Comparison of ENCODE assay signal across 25 cellular contexts in the genomic region with DNA sequence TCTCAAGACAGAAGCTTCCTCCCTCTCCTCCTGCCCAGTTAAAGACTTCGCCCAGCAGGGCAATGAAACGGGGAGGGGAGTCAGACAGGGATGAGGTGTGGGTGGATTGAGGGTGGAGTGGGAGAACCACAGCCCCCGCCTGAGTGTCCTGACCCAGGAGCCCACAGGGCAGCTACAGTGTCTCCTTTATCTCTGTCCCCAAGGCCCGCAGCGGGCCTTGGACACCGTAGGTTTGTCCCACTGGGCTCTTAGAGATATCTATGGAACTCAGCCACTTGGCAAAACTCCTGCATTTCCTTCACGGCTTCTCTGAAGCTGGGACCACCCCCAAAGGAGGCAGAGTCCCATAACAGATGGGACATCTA.
"Had no signal": no experiment of that assay in that cellular context is flagged by ENCODE, and none has a peak within 500 bp of the region (broad histone marks: within the 10 kb centered on the region; RNA-seq: fewer than 3 reads in every experiment).

No MANE protein-coding gene starts in this region.

- H3K27ac ChIP-seq: esophagus squamous epithelium, pancreas, suprapubic skin, transverse colon, upper lobe of right lung, uterus had no signal

- H3K4me1 ChIP-seq: pancreas, suprapubic skin, transverse colon, upper lobe of right lung, uterus had no signal

- DNase-seq: cortex of kidney; effector memory CD8-positive, alpha-beta T cell; erythroblast; esophagus squamous epithelium; foreskin melanocyte; head of caudate nucleus; natural killer cell; occipital lobe; pancreas; retina; small intestine; stimulated activated CD4-positive, alpha-beta T cell treated with anti-CD3 and anti-CD28 coated beads, Interleukin-12 subunit alpha, Interleukin-12 subunit beta, amount 100 ng/mL, for 4 hours; stimulated activated CD4-positive, alpha-beta T cell treated with anti-CD3 and anti-CD28 coated beads, Interleukin-1b, Interleukin-23, amount 100 ng/mL, for 48 hours; stimulated activated CD4-positive, alpha-beta T cell treated with anti-CD3 and anti-CD28 coated beads, Interleukin-4, amount 100 ng/mL, for 1 hour; stimulated activated CD8-positive, alpha-beta memory T cell treated with anti-CD3 and anti-CD28 coated beads, Interleukin-4, amount 100 ng/mL, for 48 hours; stimulated activated naive CD4-positive, alpha-beta T cell; stimulated activated naive CD8-positive, alpha-beta T cell treated with anti-CD3 and anti-CD28 coated beads, Interleukin-15, amount 100 ng/mL, for 72 hours; transverse colon; upper lobe of right lung; uterus had no signal

- H3K27me3 ChIP-seq: pancreas, right lobe of liver, suprapubic skin, transverse colon, upper lobe of right lung, uterus had no signal

- H3K9me3 ChIP-seq: esophagus squamous epithelium, pancreas, right lobe of liver, suprapubic skin, transverse colon, upper lobe of right lung, uterus had no signal

- H3K4me3 ChIP-seq: esophagus squamous epithelium, lung, pancreas, right lobe of liver, suprapubic skin, transverse colon, upper lobe of right lung, uterus had no signal

- FAIRE-seq: endometrium, keratinocyte, pancreas, small intestine had no signal

- H3K36me3 ChIP-seq: esophagus squamous epithelium, pancreas, right lobe of liver, suprapubic skin, transverse colon, upper lobe of right lung, uterus had no signal

- ATAC-seq: effector memory CD8-positive, alpha-beta T cell; natural killer cell; pancreas; stimulated activated naive CD8-positive, alpha-beta T cell treated with anti-CD3 and anti-CD28 coated beads, Interleukin-15, amount 100 ng/mL, for 72 hours; upper lobe of right lung had no signal
